In genomic region chr2:208619993-208620392, GRCh38 we compare ENCODE assay signal across 23 cellular contexts.
DNase-seq lines count a peak whose midpoint lies in the region; ATAC-seq, FAIRE-seq and TF ChIP-seq lines count a peak whose summit lies in the region.
"Had no signal": no experiment of that assay in that cellular context is flagged by ENCODE, and none has a peak within 500 bp of the region (broad histone marks: within the 10 kb centered on the region; RNA-seq: fewer than 3 reads in every experiment).

No MANE protein-coding gene starts in this region.

- H4K20me1 ChIP-seq in K562 (replicated peaks; ENCODE audit: control insufficient read depth, insufficient read depth, low read length): no peaks in the 10 kb centered on the region
- H4K20me1 ChIP-seq: BLaER1 treated with 17β-estradiol and CSF1 and Interleukin-3, amounts not matched to agents 10 nM and 100 nM had no signal

- intact Hi-C loops in K562 (cut with micrococcal nuclease): loop anchor here (5.0 kb wide), 1 partner anchor 78 kb away; no protein-coding TSS in a partner anchor

- no peak for TF ChIP-seq EP300 in K562 (IDR thresholded peaks at IDR 0.05; ENCODE audit: low read length)

- FAIRE-seq in K562 (lab: Jason Lieb, UNC): no peak
- FAIRE-seq: A204.1, GM12891, GM18507 had no signal

- H3K36me3 Mint-ChIP-seq in stimulated activated memory B cell treated with anti-CD40 and anti-IgM and Interleukin-4, amounts not matched to agents 10 μg/mL and 1 μg/mL and 100 μg/mL, for 72 hours: no peaks in the 10 kb centered on the region
- H3K36me3 Mint-ChIP-seq: CD14-positive monocyte; CD8-positive, alpha-beta memory T cell had no signal

- in situ Hi-C loops in K562 (cut with MboI): no loop called here

- peak; percentile 24 to 62 for DNase-seq in NCI-H524 (lab: John Stamatoyannopoulos, UW)
- DNase-seq in NCI-H524 treated with DMSO at 0.1 percent for 48 hours (lab: John Stamatoyannopoulos, UW): no peak
- DNase-seq in SK-N-DZ (ENCODE audit: low spot score): peak; percentile 27
- DNase-seq in K562 (ENCODE audit: extremely low read depth in 1 of 4, low spot score in 3 of 4): peak in 1 of 4 experiments; percentile 36
- no peak for DNase-seq in iPS-NIHi11 (ENCODE audit: low spot score)
- DNase-seq in DMS79 treated with DMSO at 0.1 percent for 48 hours (lab: John Stamatoyannopoulos, UW): no peak
- no peak for DNase-seq in NCI-H446 treated with DMSO at 0.1 percent for 48 hours (lab: John Stamatoyannopoulos, UW)
- DNase-seq: CD4-positive, alpha-beta T cell; CD8-positive, alpha-beta memory T cell; DMS 273 treated with DMSO at 0.1 percent for 48 hours; DMS79; GF-D8; H9 had no signal

- no peaks in the 10 kb centered on the region for H3K36me3 ChIP-seq in K562 (ENCODE audit: control insufficient read depth, insufficient read depth, low read length)
- H3K36me3 ChIP-seq: BLaER1 treated with 17β-estradiol and CSF1 and Interleukin-3, amounts not matched to agents 10 nM and 100 nM had no signal

- H2AFZ ChIP-seq in K562 (ENCODE audit: low read depth, low read length): peak overlapping the region; percentile 64
- H2AFZ ChIP-seq: GM23338 had no signal

- H3K4me1 Mint-ChIP-seq in stimulated activated memory B cell treated with anti-CD40 and anti-IgM and Interleukin-4, amounts not matched to agents 10 μg/mL and 1 μg/mL and 100 μg/mL, for 72 hours: no peaks in the 10 kb centered on the region
- H3K4me1 Mint-ChIP-seq: B cell; CD14-positive monocyte; CD8-positive, alpha-beta memory T cell; GM23338 had no signal

- peak overlapping the region; percentile 46; the same call in 2 of the 3 replicates for H3K27ac ChIP-seq in K562 (ENCODE audit: extremely low read depth, low read depth, low read length)
- H3K27ac ChIP-seq: 22Rv1; BLaER1 treated with 17β-estradiol and CSF1 and Interleukin-3, amounts not matched to agents 10 nM and 100 nM had no signal

- no peak for TF ChIP-seq CTCF in K562 (IDR thresholded peaks at IDR 0.05 in 2 of 3, conservative IDR thresholded peaks at IDR 0.05 in 1 of 3; ENCODE audit: insufficient read depth in 2 of 3, low read depth in 1 of 3, low read length in 3 of 3)

- BruUV-seq in K562 (replicated peaks; lab: Mats Ljungman, UMichigan): no TSS peak

- H3K4me3 ChIP-seq in K562: no peak overlapping the region
- H3K4me3 ChIP-seq: BLaER1 treated with 17β-estradiol and CSF1 and Interleukin-3, amounts not matched to agents 10 nM and 100 nM; GM23338 had no signal

- peak overlapping the region; percentile 13 to 69; a peak in 2 of 4 replicates for H3K9ac ChIP-seq in K562 (ENCODE audit: insufficient read depth in 1 of 2, low read depth in 2 of 2, low read length in 2 of 2)
- H3K9ac ChIP-seq: BLaER1 treated with 17β-estradiol and CSF1 and Interleukin-3, amounts not matched to agents 10 nM and 100 nM had no signal

- H3K9me3 Mint-ChIP-seq in stimulated activated memory B cell treated with anti-CD40 and anti-IgM and Interleukin-4, amounts not matched to agents 10 μg/mL and 1 μg/mL and 100 μg/mL, for 72 hours: no peaks in the 10 kb centered on the region
- H3K9me3 Mint-ChIP-seq: GM23338, H9 had no signal

- peak; percentile 67 for ATAC-seq in K562
- peak; percentile 43 for ATAC-seq in stimulated activated memory B cell treated with anti-CD40 and anti-IgM and Interleukin-4, amounts not matched to agents 10 μg/mL and 1 μg/mL and 100 μg/mL, for 72 hours
- ATAC-seq: GM23338, HCT116 had no signal

- H3K4me3 Mint-ChIP-seq in stimulated activated memory B cell treated with anti-CD40 and anti-IgM and Interleukin-4, amounts not matched to agents 10 μg/mL and 1 μg/mL and 100 μg/mL, for 72 hours: no peak overlapping the region
- H3K4me3 Mint-ChIP-seq: B cell; CD14-positive monocyte; CD4-positive, alpha-beta T cell; CD8-positive, alpha-beta memory T cell; GM23338; H9 had no signal

- 0 out of 2 replicates have a peak, but pooled peaks cover 3% of the 10 kb centered on the region for H3K9me3 ChIP-seq in K562 (replicated peaks; ENCODE audit: control insufficient read depth, insufficient read depth, low read depth, low read length)
- H3K9me3 ChIP-seq: BLaER1 treated with 17β-estradiol and CSF1 and Interleukin-3, amounts not matched to agents 10 nM and 100 nM had no signal

- 0% methylated on average over 1 of the region's 1 CpG for WGBS in K562 (ENCODE audit: insufficient coverage, low coverage, missing lambda C conversion rate)

- CTCF ChIA-PET in K562 (lab: Yijun Ruan, JAX; ENCODE audit: low intra/inter-chr PET ratio): no interaction called here

- no peaks in the 10 kb centered on the region for H3K27me3 Mint-ChIP-seq in stimulated activated memory B cell treated with anti-CD40 and anti-IgM and Interleukin-4, amounts not matched to agents 10 μg/mL and 1 μg/mL and 100 μg/mL, for 72 hours
- H3K27me3 Mint-ChIP-seq: CD4-positive, alpha-beta T cell; CD8-positive, alpha-beta memory T cell had no signal

- no peak overlapping the region for H3K27ac Mint-ChIP-seq in stimulated activated memory B cell treated with anti-CD40 and anti-IgM and Interleukin-4, amounts not matched to agents 10 μg/mL and 1 μg/mL and 100 μg/mL, for 72 hours
- H3K27ac Mint-ChIP-seq: B cell; CD14-positive monocyte; CD4-positive, alpha-beta T cell; CD8-positive, alpha-beta memory T cell; GM23338; H9 had no signal

- POLR2A ChIA-PET in K562 (lab: Yijun Ruan, JAX): interaction anchor here (0.9 kb wide), 1 partner anchor 11 kb away, joined by 5 read pairs; no protein-coding TSS in a partner anchor

- no peak for TF ChIP-seq POLR2A in K562 (conservative IDR thresholded peaks at IDR 0.05)

- peaks cover 6 to 17% of the 10 kb centered on the region in 2 experiments; a peak in 4 of 5 replicates for H3K4me1 ChIP-seq in K562 (replicated peaks in 1 of 2; ENCODE audit: control insufficient read depth in 2 of 2, insufficient read depth in 2 of 2, low read length in 2 of 2)
- H3K4me1 ChIP-seq: BLaER1 treated with 17β-estradiol and CSF1 and Interleukin-3, amounts not matched to agents 10 nM and 100 nM had no signal

- no peaks in the 10 kb centered on the region for H3K9me1 ChIP-seq in K562 (ENCODE audit: control insufficient read depth, insufficient read depth, low read length)

- TF ChIP-seq RAD21 in K562 (CRISPR knock-in tag; conservative IDR thresholded peaks at IDR 0.05 in 1 of 2, IDR thresholded peaks at IDR 0.05 in 1 of 2): no peak

- H3K4me2 ChIP-seq in K562 (ENCODE audit: insufficient read depth, low read length): peak overlapping the region; percentile 40
- H3K4me2 ChIP-seq: BLaER1 treated with 17β-estradiol and CSF1 and Interleukin-3, amounts not matched to agents 10 nM and 100 nM; GM23338 had no signal

- peaks cover 57% of the 10 kb centered on the region for H3K79me2 ChIP-seq in K562 (ENCODE audit: control insufficient read depth, insufficient read depth, low read length)

- no peaks in the 10 kb centered on the region for H3K27me3 ChIP-seq in K562 (ENCODE audit: control insufficient read depth in 2 of 2, insufficient read depth in 2 of 2, low read length in 2 of 2)
- H3K27me3 ChIP-seq: BLaER1 treated with 17β-estradiol and CSF1 and Interleukin-3, amounts not matched to agents 10 nM and 100 nM had no signal

TF ChIP-seq in K562, 482 proteins besides CTCF, POLR2A, EP300 and RAD21:
- TF ChIP-seq GATAD2A (IDR thresholded peaks at IDR 0.05): no peak
- TF ChIP-seq SAP30 (IDR thresholded peaks at IDR 0.05; ENCODE audit: borderline replicate concordance, insufficient read depth, low read depth, low read length, poor library complexity, severe bottlenecking): no peak
- TF ChIP-seq, protein P1, sequence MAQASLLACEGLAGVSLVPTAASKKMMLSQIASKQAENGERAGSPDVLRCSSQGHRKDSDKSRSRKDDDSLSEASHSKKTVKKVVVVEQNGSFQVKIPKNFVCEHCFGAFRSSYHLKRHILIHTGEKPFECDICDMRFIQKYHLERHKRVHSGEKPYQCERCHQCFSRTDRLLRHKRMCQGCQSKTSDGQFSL (CRISPR knock-in tag; IDR thresholded peaks at IDR 0.05): no peak
- TF ChIP-seq, protein P1 (tag; IDR thresholded peaks at IDR 0.05): no peak
- no peak for TF ChIP-seq ZNF830 (CRISPR knock-in tag; IDR thresholded peaks at IDR 0.05)

Comparison
In these comparisons a context has a peak if more than half of its experiments do, and no peak if none do; other contexts are left out.
1. DNase-seq: peak in NCI-H524 (2 of 2) and SK-N-DZ (single experiment); none in NCI-H524 treated with DMSO at 0.1 percent for 48 hours (single experiment), iPS-NIHi11 (single experiment), DMS79 treated with DMSO at 0.1 percent for 48 hours (single experiment) and NCI-H446 treated with DMSO at 0.1 percent for 48 hours (single experiment).